In genomic region chr10:43170491-43170890, GRCh38 we compare ENCODE assay signal across 15 cellular contexts. TPM values are rescaled to one million over a fixed set of nuclear protein-coding genes. Genes with fewer than 3 reads are reported as not detected.
A peak's percentile ranks its signal among the peaks of the same experiment; 100 is the strongest.
DNase-seq lines count a peak whose midpoint lies in the region; ATAC-seq and TF ChIP-seq lines count a peak whose summit lies in the region.
"Had no signal": no experiment of that assay in that cellular context is flagged by ENCODE, and none has a peak within 500 bp of the region (broad histone marks: within the 10 kb centered on the region; RNA-seq: fewer than 3 reads in every experiment).

No MANE protein-coding gene starts in this region.

- DNase-seq in activated naive CD8-positive, alpha-beta T cell treated with anti-CD3 and anti-CD28 coated beads for 36 hours, result no peak
- DNase-seq in T-helper 17 cell (no peak), fibroblast of villous mesenchyme (ENCODE audit: low read depth) (peak; percentile 35), GM13976 (ENCODE audit: low spot score) (no peak), globus pallidus (ENCODE audit: low spot score) (no peak)
- DNase-seq: activated CD4-positive, CD25-positive, alpha-beta regulatory T cell treated with anti-CD3 and anti-CD28 coated beads, Interleukin-2, amount 50 U/mL, for 72 hours; MM.1S; NCI-H446; Right ventricle myocardium superior; stimulated activated naive CD4-positive, alpha-beta T cell had no signal

- peaks cover 12% of the 10 kb centered on the region for H3K36me3 Mint-ChIP-seq in activated naive CD8-positive, alpha-beta T cell
- H3K36me3 Mint-ChIP-seq in activated naive CD8-positive, alpha-beta T cell treated with anti-CD3 and anti-CD28 coated beads for 36 hours, result peaks cover 23% of the 10 kb centered on the region
- peaks cover 18% of the 10 kb centered on the region for H3K36me3 Mint-ChIP-seq in T-helper 17 cell (ENCODE audit: low read depth)
- H3K36me3 Mint-ChIP-seq in stimulated activated memory B cell treated with anti-CD40 and anti-IgM and Interleukin-4, amounts not matched to agents 10 μg/mL and 1 μg/mL and 100 μg/mL, for 72 hours, result peaks cover 64% of the 10 kb centered on the region

- in situ Hi-C loops in GM13976 (cut with MboI; ENCODE audit: low sequenced_read_pairs, unreplicated experiment), result no loop called here

- TF ChIP-seq CTCF in fibroblast of villous mesenchyme (IDR thresholded peaks at IDR 0.05; ENCODE audit: insufficient read depth, low read depth, low read length) (peak; percentile 51), GM13976 (IDR thresholded peaks at IDR 0.05; ENCODE audit: borderline replicate concordance, control extremely low read depth, extremely low read depth, insufficient read depth, missing control alignments) (no peak)

- H3K9me3 Mint-ChIP-seq in activated naive CD8-positive, alpha-beta T cell (ENCODE audit: low read depth), result no peaks in the 10 kb centered on the region
- peaks cover 1% of the 10 kb centered on the region for H3K9me3 Mint-ChIP-seq in activated naive CD8-positive, alpha-beta T cell treated with anti-CD3 and anti-CD28 coated beads for 36 hours
- peaks cover 3% of the 10 kb centered on the region for H3K9me3 Mint-ChIP-seq in stimulated activated memory B cell treated with anti-CD40 and anti-IgM and Interleukin-4, amounts not matched to agents 10 μg/mL and 1 μg/mL and 100 μg/mL, for 72 hours
- H3K9me3 Mint-ChIP-seq: activated T-helper 2 cell treated with anti-CD3 and anti-CD28 coated beads, Interferon-gamma antibody, Interleukin-2, Interleukin-4, amounts not matched to agents 10 μg/mL and 5 μg/mL and 100 μg/mL, durations not matched to agents 14 hours and 24 hours and 36 hours had no signal

- H3K4me3 Mint-ChIP-seq in activated naive CD8-positive, alpha-beta T cell, result no peak overlapping the region
- H3K4me3 Mint-ChIP-seq in activated naive CD8-positive, alpha-beta T cell treated with anti-CD3 and anti-CD28 coated beads for 36 hours, result no peak overlapping the region
- H3K4me3 Mint-ChIP-seq in T-helper 17 cell, result peak overlapping the region; percentile 50
- no peak overlapping the region for H3K4me3 Mint-ChIP-seq in stimulated activated memory B cell treated with anti-CD40 and anti-IgM and Interleukin-4, amounts not matched to agents 10 μg/mL and 1 μg/mL and 100 μg/mL, for 72 hours

- H3K27me3 Mint-ChIP-seq in activated naive CD8-positive, alpha-beta T cell, result no peaks in the 10 kb centered on the region
- no peaks in the 10 kb centered on the region for H3K27me3 Mint-ChIP-seq in activated naive CD8-positive, alpha-beta T cell treated with anti-CD3 and anti-CD28 coated beads for 36 hours
- no peaks in the 10 kb centered on the region for H3K27me3 Mint-ChIP-seq in T-helper 17 cell
- no peaks in the 10 kb centered on the region for H3K27me3 Mint-ChIP-seq in stimulated activated memory B cell treated with anti-CD40 and anti-IgM and Interleukin-4, amounts not matched to agents 10 μg/mL and 1 μg/mL and 100 μg/mL, for 72 hours

- H3K27ac Mint-ChIP-seq in activated naive CD8-positive, alpha-beta T cell, result peak overlapping the region; percentile 36
- H3K27ac Mint-ChIP-seq in activated naive CD8-positive, alpha-beta T cell treated with anti-CD3 and anti-CD28 coated beads for 36 hours, result no peak overlapping the region
- peak overlapping the region; percentile 72 for H3K27ac Mint-ChIP-seq in T-helper 17 cell
- H3K27ac Mint-ChIP-seq in stimulated activated memory B cell treated with anti-CD40 and anti-IgM and Interleukin-4, amounts not matched to agents 10 μg/mL and 1 μg/mL and 100 μg/mL, for 72 hours, result peak overlapping the region; percentile 35
- H3K27ac Mint-ChIP-seq: activated T-helper 2 cell treated with anti-CD3 and anti-CD28 coated beads, Interferon-gamma antibody, Interleukin-2, Interleukin-4, amounts not matched to agents 10 μg/mL and 5 μg/mL and 100 μg/mL, durations not matched to agents 14 hours and 24 hours and 36 hours had no signal

- peaks cover 19% of the 10 kb centered on the region for H3K4me1 Mint-ChIP-seq in activated naive CD8-positive, alpha-beta T cell (ENCODE audit: low read depth)
- H3K4me1 Mint-ChIP-seq in activated naive CD8-positive, alpha-beta T cell treated with anti-CD3 and anti-CD28 coated beads for 36 hours, result peaks cover 15% of the 10 kb centered on the region
- H3K4me1 Mint-ChIP-seq in T-helper 17 cell, result peaks cover 30% of the 10 kb centered on the region
- no peaks in the 10 kb centered on the region for H3K4me1 Mint-ChIP-seq in stimulated activated memory B cell treated with anti-CD40 and anti-IgM and Interleukin-4, amounts not matched to agents 10 μg/mL and 1 μg/mL and 100 μg/mL, for 72 hours

- no peak for ATAC-seq in T-helper 17 cell
- no peak for ATAC-seq in stimulated activated memory B cell treated with anti-CD40 and anti-IgM and Interleukin-4, amounts not matched to agents 10 μg/mL and 1 μg/mL and 100 μg/mL, for 72 hours
- ATAC-seq in GM18868 (IDR thresholded peaks at IDR 0.05; ENCODE audit: unreplicated experiment), result no peak
- ATAC-seq: GM12878 had no signal

- H3K9me3 ChIP-seq in T-helper 17 cell (ENCODE audit: control insufficient read depth, low read length, poor library complexity, severe bottlenecking), result no peaks in the 10 kb centered on the region

- no peak overlapping the region for H3K4me3 ChIP-seq in fibroblast of villous mesenchyme (ENCODE audit: low read depth, low read length)
- H3K4me3 ChIP-seq: GM12878 had no signal

RNA-seq across cellular contexts. Expression of gene CSGALNACT2, which starts 32.2 kb away (rescaled TPM):
- 10 to 100 TPM; 16.2 to 16.8 TPM for total RNA-seq in activated naive CD8-positive, alpha-beta T cell treated with anti-CD3 and anti-CD28 coated beads for 36 hours
- total RNA-seq in T-helper 17 cell (10 to 100 TPM; 38.9 to 51.4 TPM), fibroblast of villous mesenchyme (13.2 and 17.3 TPM in 2 replicates)
